ENCODE assay signal across 1 cellular context in the genomic region with DNA sequence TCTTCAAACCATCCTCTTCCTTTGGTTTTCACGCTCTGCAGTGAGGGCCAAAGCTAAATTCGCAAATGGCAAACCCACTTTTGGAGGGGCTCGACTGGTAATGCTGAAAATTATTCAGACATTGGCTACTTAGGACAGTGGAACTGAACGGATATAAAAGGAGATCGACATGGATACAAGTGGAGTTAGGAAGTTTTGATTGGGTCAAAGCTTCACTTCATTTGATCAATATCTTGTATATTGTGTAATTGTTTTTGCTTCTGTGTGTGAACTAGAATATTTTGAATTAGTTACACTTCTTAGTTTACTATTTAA.
TF ChIP-seq lines count a peak whose summit lies in the region.

No MANE protein-coding gene starts in this region.

TF ChIP-seq in HepG2, 621 proteins besides CTCF, POLR2A, EP300 and RAD21 (continued from another document):
- TF ChIP-seq, protein P1, sequence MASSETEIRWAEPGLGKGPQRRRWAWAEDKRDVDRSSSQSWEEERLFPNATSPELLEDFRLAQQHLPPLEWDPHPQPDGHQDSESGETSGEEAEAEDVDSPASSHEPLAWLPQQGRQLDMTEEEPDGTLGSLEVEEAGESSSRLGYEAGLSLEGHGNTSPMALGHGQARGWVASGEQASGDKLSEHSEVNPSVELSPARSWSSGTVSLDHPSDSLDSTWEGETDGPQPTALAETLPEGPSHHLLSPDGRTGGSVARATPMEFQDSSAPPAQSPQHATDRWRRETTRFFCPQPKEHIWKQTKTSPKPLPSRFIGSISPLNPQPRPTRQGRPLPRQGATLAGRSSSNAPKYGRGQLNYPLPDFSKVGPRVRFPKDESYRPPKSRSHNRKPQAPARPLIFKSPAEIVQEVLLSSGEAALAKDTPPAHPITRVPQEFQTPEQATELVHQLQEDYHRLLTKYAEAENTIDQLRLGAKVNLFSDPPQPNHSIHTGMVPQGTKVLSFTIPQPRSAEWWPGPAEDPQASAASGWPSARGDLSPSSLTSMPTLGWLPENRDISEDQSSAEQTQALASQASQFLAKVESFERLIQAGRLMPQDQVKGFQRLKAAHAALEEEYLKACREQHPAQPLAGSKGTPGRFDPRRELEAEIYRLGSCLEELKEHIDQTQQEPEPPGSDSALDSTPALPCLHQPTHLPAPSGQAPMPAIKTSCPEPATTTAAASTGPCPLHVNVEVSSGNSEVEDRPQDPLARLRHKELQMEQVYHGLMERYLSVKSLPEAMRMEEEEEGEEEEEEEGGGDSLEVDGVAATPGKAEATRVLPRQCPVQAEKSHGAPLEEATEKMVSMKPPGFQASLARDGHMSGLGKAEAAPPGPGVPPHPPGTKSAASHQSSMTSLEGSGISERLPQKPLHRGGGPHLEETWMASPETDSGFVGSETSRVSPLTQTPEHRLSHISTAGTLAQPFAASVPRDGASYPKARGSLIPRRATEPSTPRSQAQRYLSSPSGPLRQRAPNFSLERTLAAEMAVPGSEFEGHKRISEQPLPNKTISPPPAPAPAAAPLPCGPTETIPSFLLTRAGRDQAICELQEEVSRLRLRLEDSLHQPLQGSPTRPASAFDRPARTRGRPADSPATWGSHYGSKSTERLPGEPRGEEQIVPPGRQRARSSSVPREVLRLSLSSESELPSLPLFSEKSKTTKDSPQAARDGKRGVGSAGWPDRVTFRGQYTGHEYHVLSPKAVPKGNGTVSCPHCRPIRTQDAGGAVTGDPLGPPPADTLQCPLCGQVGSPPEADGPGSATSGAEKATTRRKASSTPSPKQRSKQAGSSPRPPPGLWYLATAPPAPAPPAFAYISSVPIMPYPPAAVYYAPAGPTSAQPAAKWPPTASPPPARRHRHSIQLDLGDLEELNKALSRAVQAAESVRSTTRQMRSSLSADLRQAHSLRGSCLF (CRISPR knock-in tag; IDR thresholded peaks at IDR 0.05; ENCODE audit: borderline replicate concordance), result 0 out of 2 replicates have a peak, but pooled peaks have one; percentile 13
- no peak for TF ChIP-seq RFX5 (IDR thresholded peaks at IDR 0.05; ENCODE audit: low read depth, low read length)
- peak; percentile 15; the same call in 1 of the 2 replicates for TF ChIP-seq CEBPB (IDR thresholded peaks at IDR 0.05; ENCODE audit: borderline replicate concordance, low read depth, low read length)
TF ChIP-seq in HepG2: peak in this region for 2.
